3 cellular contexts compared by ENCODE assay signal in the genomic region with DNA sequence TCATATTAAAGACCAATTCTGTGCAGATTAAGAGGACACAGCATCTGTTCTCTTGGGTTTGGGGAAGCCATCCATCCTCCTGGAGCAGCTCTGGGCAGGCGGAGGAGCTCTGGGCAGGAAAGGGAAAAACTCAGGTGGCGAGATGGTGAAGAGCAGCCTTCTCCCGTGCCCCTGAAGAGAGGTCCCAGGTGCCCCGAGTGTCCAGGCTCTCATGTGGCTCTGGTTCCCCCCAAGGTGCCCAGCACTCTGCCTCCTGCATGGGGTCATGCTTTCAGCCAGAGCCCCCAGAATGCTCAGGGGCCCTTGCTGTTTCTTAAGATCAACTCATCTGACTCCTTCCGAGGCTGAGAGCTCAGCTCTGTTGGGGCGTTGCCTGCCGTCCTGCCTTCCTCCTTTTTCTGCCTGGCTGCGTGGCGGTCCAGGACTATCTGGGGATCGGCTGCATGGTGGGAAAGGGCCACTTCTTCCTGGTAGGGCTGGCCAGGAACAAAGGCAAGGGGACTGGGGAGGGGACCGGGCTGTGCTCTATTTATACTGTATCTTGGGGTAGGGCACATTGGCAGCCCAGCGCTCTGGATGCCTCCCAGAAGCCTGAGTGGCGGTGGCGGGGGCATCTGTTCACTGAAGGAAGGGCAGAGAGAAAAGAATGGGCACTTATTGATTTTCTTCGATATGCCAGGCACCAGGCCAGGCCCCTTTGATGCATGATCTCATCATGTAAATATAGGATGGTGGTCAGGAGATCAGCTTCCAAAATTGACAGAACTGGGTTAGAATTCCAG.
TF ChIP-seq lines count a peak whose summit lies in the region.

No MANE protein-coding gene starts in this region.

TF ChIP-seq in liver, 16 proteins besides CTCF, POLR2A, EP300 and RAD21:
- TF ChIP-seq FOXA2 (IDR thresholded peaks at IDR 0.05) (peak; percentile 27), NR2F2 (IDR thresholded peaks at IDR 0.05) (no peak), YY1 (IDR thresholded peaks at IDR 0.05) (no peak), JUND (IDR thresholded peaks at IDR 0.05) (peak; percentile 63 to 81), HNF4A (conservative IDR thresholded peaks at IDR 0.05) (peak in 1 of 2 donors; percentile 12), SP1 (IDR thresholded peaks at IDR 0.05) (peak; percentile 10)
- TF ChIP-seq, protein P1, sequence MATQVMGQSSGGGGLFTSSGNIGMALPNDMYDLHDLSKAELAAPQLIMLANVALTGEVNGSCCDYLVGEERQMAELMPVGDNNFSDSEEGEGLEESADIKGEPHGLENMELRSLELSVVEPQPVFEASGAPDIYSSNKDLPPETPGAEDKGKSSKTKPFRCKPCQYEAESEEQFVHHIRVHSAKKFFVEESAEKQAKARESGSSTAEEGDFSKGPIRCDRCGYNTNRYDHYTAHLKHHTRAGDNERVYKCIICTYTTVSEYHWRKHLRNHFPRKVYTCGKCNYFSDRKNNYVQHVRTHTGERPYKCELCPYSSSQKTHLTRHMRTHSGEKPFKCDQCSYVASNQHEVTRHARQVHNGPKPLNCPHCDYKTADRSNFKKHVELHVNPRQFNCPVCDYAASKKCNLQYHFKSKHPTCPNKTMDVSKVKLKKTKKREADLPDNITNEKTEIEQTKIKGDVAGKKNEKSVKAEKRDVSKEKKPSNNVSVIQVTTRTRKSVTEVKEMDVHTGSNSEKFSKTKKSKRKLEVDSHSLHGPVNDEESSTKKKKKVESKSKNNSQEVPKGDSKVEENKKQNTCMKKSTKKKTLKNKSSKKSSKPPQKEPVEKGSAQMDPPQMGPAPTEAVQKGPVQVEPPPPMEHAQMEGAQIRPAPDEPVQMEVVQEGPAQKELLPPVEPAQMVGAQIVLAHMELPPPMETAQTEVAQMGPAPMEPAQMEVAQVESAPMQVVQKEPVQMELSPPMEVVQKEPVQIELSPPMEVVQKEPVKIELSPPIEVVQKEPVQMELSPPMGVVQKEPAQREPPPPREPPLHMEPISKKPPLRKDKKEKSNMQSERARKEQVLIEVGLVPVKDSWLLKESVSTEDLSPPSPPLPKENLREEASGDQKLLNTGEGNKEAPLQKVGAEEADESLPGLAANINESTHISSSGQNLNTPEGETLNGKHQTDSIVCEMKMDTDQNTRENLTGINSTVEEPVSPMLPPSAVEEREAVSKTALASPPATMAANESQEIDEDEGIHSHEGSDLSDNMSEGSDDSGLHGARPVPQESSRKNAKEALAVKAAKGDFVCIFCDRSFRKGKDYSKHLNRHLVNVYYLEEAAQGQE (IDR thresholded peaks at IDR 0.05): no peak
- TF ChIP-seq, protein P2, sequence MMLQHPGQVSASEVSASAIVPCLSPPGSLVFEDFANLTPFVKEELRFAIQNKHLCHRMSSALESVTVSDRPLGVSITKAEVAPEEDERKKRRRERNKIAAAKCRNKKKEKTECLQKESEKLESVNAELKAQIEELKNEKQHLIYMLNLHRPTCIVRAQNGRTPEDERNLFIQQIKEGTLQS (IDR thresholded peaks at IDR 0.05): peak; percentile 61
- TF ChIP-seq, protein P3, sequence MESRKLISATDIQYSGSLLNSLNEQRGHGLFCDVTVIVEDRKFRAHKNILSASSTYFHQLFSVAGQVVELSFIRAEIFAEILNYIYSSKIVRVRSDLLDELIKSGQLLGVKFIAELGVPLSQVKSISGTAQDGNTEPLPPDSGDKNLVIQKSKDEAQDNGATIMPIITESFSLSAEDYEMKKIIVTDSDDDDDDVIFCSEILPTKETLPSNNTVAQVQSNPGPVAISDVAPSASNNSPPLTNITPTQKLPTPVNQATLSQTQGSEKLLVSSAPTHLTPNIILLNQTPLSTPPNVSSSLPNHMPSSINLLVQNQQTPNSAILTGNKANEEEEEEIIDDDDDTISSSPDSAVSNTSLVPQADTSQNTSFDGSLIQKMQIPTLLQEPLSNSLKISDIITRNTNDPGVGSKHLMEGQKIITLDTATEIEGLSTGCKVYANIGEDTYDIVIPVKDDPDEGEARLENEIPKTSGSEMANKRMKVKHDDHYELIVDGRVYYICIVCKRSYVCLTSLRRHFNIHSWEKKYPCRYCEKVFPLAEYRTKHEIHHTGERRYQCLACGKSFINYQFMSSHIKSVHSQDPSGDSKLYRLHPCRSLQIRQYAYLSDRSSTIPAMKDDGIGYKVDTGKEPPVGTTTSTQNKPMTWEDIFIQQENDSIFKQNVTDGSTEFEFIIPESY (IDR thresholded peaks at IDR 0.05): no peak

TF ChIP-seq in HepG2, 621 proteins besides CTCF, POLR2A, EP300 and RAD21:
- TF ChIP-seq NAIF1 (CRISPR knock-in tag; IDR thresholded peaks at IDR 0.05; ENCODE audit: borderline replicate concordance) (no peak), JUNB (CRISPR knock-in tag; IDR thresholded peaks at IDR 0.05; ENCODE audit: borderline replicate concordance) (no peak), ZNF260 (CRISPR knock-in tag; IDR thresholded peaks at IDR 0.05; ENCODE audit: borderline replicate concordance, low read depth) (no peak)

TF ChIP-seq in WTC11, 78 proteins besides CTCF, POLR2A, EP300 and RAD21:
- no peak for TF ChIP-seq NR1H2 (CRISPR knock-in tag; IDR thresholded peaks at IDR 0.05)
- TF ChIP-seq ZNF263 (CRISPR knock-in tag; IDR thresholded peaks at IDR 0.05; ENCODE audit: low read depth): no peak
- no peak for TF ChIP-seq ZNF416 (CRISPR knock-in tag; IDR thresholded peaks at IDR 0.05)
- TF ChIP-seq ZBTB21 (CRISPR knock-in tag; IDR thresholded peaks at IDR 0.05; ENCODE audit: borderline replicate concordance): no peak
- TF ChIP-seq, protein P4, sequence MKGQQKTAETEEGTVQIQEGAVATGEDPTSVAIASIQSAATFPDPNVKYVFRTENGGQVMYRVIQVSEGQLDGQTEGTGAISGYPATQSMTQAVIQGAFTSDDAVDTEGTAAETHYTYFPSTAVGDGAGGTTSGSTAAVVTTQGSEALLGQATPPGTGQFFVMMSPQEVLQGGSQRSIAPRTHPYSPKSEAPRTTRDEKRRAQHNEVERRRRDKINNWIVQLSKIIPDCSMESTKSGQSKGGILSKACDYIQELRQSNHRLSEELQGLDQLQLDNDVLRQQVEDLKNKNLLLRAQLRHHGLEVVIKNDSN (CRISPR knock-in tag; IDR thresholded peaks at IDR 0.05): no peak
- no peak for TF ChIP-seq ELF4 (CRISPR knock-in tag; IDR thresholded peaks at IDR 0.05; ENCODE audit: low read depth)
- TF ChIP-seq, protein P5, sequence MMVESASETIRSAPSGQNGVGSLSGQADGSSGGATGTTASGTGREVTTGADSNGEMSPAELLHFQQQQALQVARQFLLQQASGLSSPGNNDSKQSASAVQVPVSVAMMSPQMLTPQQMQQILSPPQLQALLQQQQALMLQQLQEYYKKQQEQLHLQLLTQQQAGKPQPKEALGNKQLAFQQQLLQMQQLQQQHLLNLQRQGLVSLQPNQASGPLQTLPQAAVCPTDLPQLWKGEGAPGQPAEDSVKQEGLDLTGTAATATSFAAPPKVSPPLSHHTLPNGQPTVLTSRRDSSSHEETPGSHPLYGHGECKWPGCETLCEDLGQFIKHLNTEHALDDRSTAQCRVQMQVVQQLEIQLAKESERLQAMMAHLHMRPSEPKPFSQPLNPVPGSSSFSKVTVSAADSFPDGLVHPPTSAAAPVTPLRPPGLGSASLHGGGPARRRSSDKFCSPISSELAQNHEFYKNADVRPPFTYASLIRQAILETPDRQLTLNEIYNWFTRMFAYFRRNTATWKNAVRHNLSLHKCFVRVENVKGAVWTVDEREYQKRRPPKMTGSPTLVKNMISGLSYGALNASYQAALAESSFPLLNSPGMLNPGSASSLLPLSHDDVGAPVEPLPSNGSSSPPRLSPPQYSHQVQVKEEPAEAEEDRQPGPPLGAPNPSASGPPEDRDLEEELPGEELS (CRISPR knock-in tag; IDR thresholded peaks at IDR 0.05): no peak
- TF ChIP-seq ZNF138 (CRISPR knock-in tag; conservative IDR thresholded peaks at IDR 0.05): no peak
TF ChIP-seq in WTC11: peak in this region for 0.
